Comparison of ENCODE assay signal across 2 cellular contexts in the genomic region with DNA sequence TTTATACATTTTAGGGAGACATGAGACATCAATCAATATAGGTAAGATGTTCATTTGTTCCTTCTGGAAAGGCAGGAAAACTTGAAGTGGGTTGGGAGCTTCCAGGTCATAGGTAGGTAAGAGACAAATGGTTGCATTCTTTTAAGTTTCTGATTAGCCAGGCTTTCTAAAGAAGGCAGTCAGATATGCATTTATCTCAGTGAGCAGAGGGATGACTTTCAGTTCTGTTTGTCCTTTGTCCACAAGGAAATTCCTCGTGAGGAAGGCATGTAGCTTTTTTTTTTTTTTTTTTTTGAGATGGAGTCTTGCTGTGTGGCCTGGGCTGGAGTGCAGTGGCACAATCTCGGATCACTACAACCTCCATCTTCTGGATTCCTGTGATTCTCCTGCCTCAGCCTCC.
TF ChIP-seq lines count a peak whose summit lies in the region.

No MANE protein-coding gene starts in this region.

TF ChIP-seq in IMR-90, 13 proteins besides CTCF, POLR2A, EP300 and RAD21:
- TF ChIP-seq, protein P1, sequence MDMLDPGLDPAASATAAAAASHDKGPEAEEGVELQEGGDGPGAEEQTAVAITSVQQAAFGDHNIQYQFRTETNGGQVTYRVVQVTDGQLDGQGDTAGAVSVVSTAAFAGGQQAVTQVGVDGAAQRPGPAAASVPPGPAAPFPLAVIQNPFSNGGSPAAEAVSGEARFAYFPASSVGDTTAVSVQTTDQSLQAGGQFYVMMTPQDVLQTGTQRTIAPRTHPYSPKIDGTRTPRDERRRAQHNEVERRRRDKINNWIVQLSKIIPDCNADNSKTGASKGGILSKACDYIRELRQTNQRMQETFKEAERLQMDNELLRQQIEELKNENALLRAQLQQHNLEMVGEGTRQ (IDR thresholded peaks at IDR 0.05; ENCODE audit: low read depth, low read length), result no peak
- TF ChIP-seq CEBPB (IDR thresholded peaks at IDR 0.05; ENCODE audit: low read depth, low read length) (no peak), FOS (IDR thresholded peaks at IDR 0.05; ENCODE audit: low read depth, low read length) (no peak), MXI1 (IDR thresholded peaks at IDR 0.05; ENCODE audit: borderline replicate concordance, low read depth, low read length) (no peak), MAFK (IDR thresholded peaks at IDR 0.05; ENCODE audit: low read depth, low read length) (no peak), RFX5 (IDR thresholded peaks at IDR 0.05; ENCODE audit: low read depth, low read length) (no peak), MAZ (IDR thresholded peaks at IDR 0.05; ENCODE audit: borderline replicate concordance, low read depth, low read length) (no peak), RCOR1 (IDR thresholded peaks at IDR 0.05; ENCODE audit: insufficient replicate concordance, low read length) (no peak), CHD1 (IDR thresholded peaks at IDR 0.05; ENCODE audit: low read depth, low read length) (no peak), BHLHE40 (IDR thresholded peaks at IDR 0.05; ENCODE audit: low read depth, low read length) (no peak), NFE2L2 (IDR thresholded peaks at IDR 0.05; ENCODE audit: low read depth, low read length) (no peak), SMC3 (IDR thresholded peaks at IDR 0.05; ENCODE audit: low read depth, low read length) (no peak)
- TF ChIP-seq, protein P2, sequence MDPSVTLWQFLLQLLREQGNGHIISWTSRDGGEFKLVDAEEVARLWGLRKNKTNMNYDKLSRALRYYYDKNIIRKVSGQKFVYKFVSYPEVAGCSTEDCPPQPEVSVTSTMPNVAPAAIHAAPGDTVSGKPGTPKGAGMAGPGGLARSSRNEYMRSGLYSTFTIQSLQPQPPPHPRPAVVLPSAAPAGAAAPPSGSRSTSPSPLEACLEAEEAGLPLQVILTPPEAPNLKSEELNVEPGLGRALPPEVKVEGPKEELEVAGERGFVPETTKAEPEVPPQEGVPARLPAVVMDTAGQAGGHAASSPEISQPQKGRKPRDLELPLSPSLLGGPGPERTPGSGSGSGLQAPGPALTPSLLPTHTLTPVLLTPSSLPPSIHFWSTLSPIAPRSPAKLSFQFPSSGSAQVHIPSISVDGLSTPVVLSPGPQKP (IDR thresholded peaks at IDR 0.05; ENCODE audit: borderline replicate concordance, low read depth, low read length), result no peak
TF ChIP-seq in IMR-90: peak in this region for 0.

TF ChIP-seq in K562, 482 proteins besides CTCF, POLR2A, EP300 and RAD21:
- TF ChIP-seq SMARCA4 (IDR thresholded peaks at IDR 0.05), result no peak
- no peak for TF ChIP-seq WHSC1 (IDR thresholded peaks at IDR 0.05; ENCODE audit: low read length)
- no peak for TF ChIP-seq YBX1 (IDR thresholded peaks at IDR 0.05)
- peak; percentile 46 for TF ChIP-seq MAFG (tag; conservative IDR thresholded peaks at IDR 0.05)
- TF ChIP-seq, protein P3, sequence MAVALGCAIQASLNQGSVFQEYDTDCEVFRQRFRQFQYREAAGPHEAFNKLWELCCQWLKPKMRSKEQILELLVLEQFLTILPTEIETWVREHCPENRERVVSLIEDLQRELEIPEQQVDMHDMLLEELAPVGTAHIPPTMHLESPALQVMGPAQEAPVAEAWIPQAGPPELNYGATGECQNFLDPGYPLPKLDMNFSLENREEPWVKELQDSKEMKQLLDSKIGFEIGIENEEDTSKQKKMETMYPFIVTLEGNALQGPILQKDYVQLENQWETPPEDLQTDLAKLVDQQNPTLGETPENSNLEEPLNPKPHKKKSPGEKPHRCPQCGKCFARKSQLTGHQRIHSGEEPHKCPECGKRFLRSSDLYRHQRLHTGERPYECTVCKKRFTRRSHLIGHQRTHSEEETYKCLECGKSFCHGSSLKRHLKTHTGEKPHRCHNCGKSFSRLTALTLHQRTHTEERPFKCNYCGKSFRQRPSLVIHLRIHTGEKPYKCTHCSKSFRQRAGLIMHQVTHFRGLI (CRISPR knock-in tag; IDR thresholded peaks at IDR 0.05), result no peak
TF ChIP-seq in K562: peak in this region for 1.
